Comparison of ENCODE assay signal across 12 cellular contexts in genomic region chr10:58651040-58651439, GRCh38.
A peak's percentile ranks its signal among the peaks of the same experiment; 100 is the strongest.
DNase-seq lines count a peak whose midpoint lies in the region; ATAC-seq and TF ChIP-seq lines count a peak whose summit lies in the region.
"Had no signal": no experiment of that assay in that cellular context is flagged by ENCODE, and none has a peak within 500 bp of the region (broad histone marks: within the 10 kb centered on the region; RNA-seq: fewer than 3 reads in every experiment).

No MANE protein-coding gene starts in this region.

- H3K4me1 ChIP-seq in mammary epithelial cell (ENCODE audit: insufficient read depth, low read length), result peaks cover 30% of the 10 kb centered on the region
- no peaks in the 10 kb centered on the region for H3K4me1 ChIP-seq in cardiac muscle cell (ENCODE audit: low read depth)

- peaks cover 17% of the 10 kb centered on the region for H3K79me2 ChIP-seq in mammary epithelial cell (ENCODE audit: insufficient read depth, low read length)

- H3K27ac ChIP-seq in mammary epithelial cell (ENCODE audit: insufficient read depth, low read depth, low read length) (no peak overlapping the region), cardiac muscle cell (peak overlapping the region; percentile 17)

- H3K4me3 ChIP-seq in mammary epithelial cell (replicated peaks in 1 of 3; ENCODE audit: insufficient read depth in 1 of 3, low read depth in 2 of 3, low read length in 3 of 3), result no peak overlapping the region
- H3K4me3 ChIP-seq in cardiac muscle cell, result no peak overlapping the region
- H3K4me3 ChIP-seq: lung, skin epidermis had no signal

- ATAC-seq in SK-N-SH treated with all-trans-retinoic acid at 6 μM for 48 hours, result peak; percentile 81
- ATAC-seq in HG03460 (IDR thresholded peaks at IDR 0.05; ENCODE audit: unreplicated experiment), result no peak

- BruUV-seq in MCF 10A (replicated peaks; lab: Mats Ljungman, UMichigan) (no TSS peak), mammary epithelial cell (replicated peaks; lab: Mats Ljungman, UMichigan) (no TSS peak)

- 8% methylated on average over 4 of the region's 5 CpGs for WGBS in mammary epithelial cell (ENCODE audit: low coverage, missing lambda C conversion rate)

- no peak overlapping the region for H3K4me2 ChIP-seq in mammary epithelial cell (ENCODE audit: insufficient read depth, low read depth, low read length)

- no peaks in the 10 kb centered on the region for H3K36me3 ChIP-seq in mammary epithelial cell (ENCODE audit: insufficient read depth, low read length)
- no peaks in the 10 kb centered on the region for H3K36me3 ChIP-seq in cardiac muscle cell

- no peaks in the 10 kb centered on the region for H3K9me3 Mint-ChIP-seq in MCF 10A (ENCODE audit: unreplicated experiment)
- no peaks in the 10 kb centered on the region for H3K9me3 Mint-ChIP-seq in type B pancreatic cell
- H3K9me3 Mint-ChIP-seq: activated naive CD4-positive, alpha-beta T cell treated with anti-CD3 and anti-CD28 coated beads for 36 hours had no signal

- in situ Hi-C loops in mammary epithelial cell (cut with MboI; ENCODE audit: low sequenced_read_pairs in 2 of 2), result no loop called here

- DNase-seq in MCF 10A (ENCODE audit: unreplicated experiment) (peak; percentile 66), mammary epithelial cell (no peak), cardiac muscle cell (ENCODE audit: low read depth in 1 of 2, low spot score in 1 of 2) (peak in 1 of 2 donors; percentile 91), type B pancreatic cell (ENCODE audit: extremely low spot score, unreplicated experiment) (no peak), HuH-7 (ENCODE audit: low spot score) (no peak), NCI-H128 (lab: John Stamatoyannopoulos, UW; ENCODE audit: unreplicated experiment) (no peak)
- DNase-seq: ACHN; activated naive CD4-positive, alpha-beta T cell treated with anti-CD3 and anti-CD28 coated beads for 36 hours had no signal

- H3K36me3 Mint-ChIP-seq in MCF 10A (ENCODE audit: insufficient read depth, unreplicated experiment) (peaks cover 8% of the 10 kb centered on the region), type B pancreatic cell (peaks cover 3% of the 10 kb centered on the region)

- no peak for TF ChIP-seq CTCF in MCF 10A (IDR thresholded peaks at IDR 0.05; ENCODE audit: unreplicated experiment)
- TF ChIP-seq CTCF in mammary epithelial cell (conservative IDR thresholded peaks at IDR 0.05 in 1 of 2, IDR thresholded peaks at IDR 0.05 in 1 of 2; ENCODE audit: extremely low read depth in 1 of 2, insufficient read depth in 1 of 2, low read depth in 1 of 2, low read length in 2 of 2), result no peak
- TF ChIP-seq CTCF in cardiac muscle cell (IDR thresholded peaks at IDR 0.05; ENCODE audit: low read depth, low read length), result no peak
- TF ChIP-seq CTCF in type B pancreatic cell (conservative IDR thresholded peaks at IDR 0.05), result no peak

- no peaks in the 10 kb centered on the region for H3K27me3 ChIP-seq in mammary epithelial cell (ENCODE audit: insufficient read depth, low read length)
- no peaks in the 10 kb centered on the region for H3K27me3 ChIP-seq in cardiac muscle cell

- POLR2A ChIA-PET in MCF 10A (lab: Yijun Ruan, JAX), result interaction anchor here (0.6 to 2.9 kb wide), 6 partner anchors 9 to 123 kb away, joined by 3 to 15 read pairs (median 4); no protein-coding TSS in a partner anchor

- no peaks in the 10 kb centered on the region for H4K20me1 ChIP-seq in mammary epithelial cell (ENCODE audit: insufficient read depth, low read length)

- H2AFZ ChIP-seq in mammary epithelial cell (ENCODE audit: low read depth, low read length), result no peak overlapping the region

- intact Hi-C loops in MCF 10A (cut with micrococcal nuclease), result no loop called here
- intact Hi-C loops in mammary epithelial cell (cut with micrococcal nuclease), result no loop called here

- H3K9ac ChIP-seq in mammary epithelial cell (ENCODE audit: insufficient read depth, low read length), result no peak overlapping the region

- H3K4me3 Mint-ChIP-seq in MCF 10A (ENCODE audit: unreplicated experiment) (no peak overlapping the region), type B pancreatic cell (peak overlapping the region; percentile 17)
- H3K4me3 Mint-ChIP-seq: activated naive CD4-positive, alpha-beta T cell treated with anti-CD3 and anti-CD28 coated beads for 36 hours had no signal

- CTCF ChIA-PET in MCF 10A (lab: Yijun Ruan, JAX), result interaction anchor here (0.6 to 1.7 kb wide), 2 partner anchors 9 to 1470 kb away, joined by 5 to 10 read pairs; no protein-coding TSS in a partner anchor
- CTCF ChIA-PET in mammary epithelial cell (lab: Charles Lee; ENCODE audit: low non-redundant PET), result no interaction called here

- H3K27ac Mint-ChIP-seq in MCF 10A (ENCODE audit: low read depth, unreplicated experiment), result peak overlapping the region; percentile 16
- no peak overlapping the region for H3K27ac Mint-ChIP-seq in type B pancreatic cell
- H3K27ac Mint-ChIP-seq: activated naive CD4-positive, alpha-beta T cell treated with anti-CD3 and anti-CD28 coated beads for 36 hours had no signal

- H3K27me3 Mint-ChIP-seq in MCF 10A (ENCODE audit: insufficient read depth, unreplicated experiment), result no peaks in the 10 kb centered on the region
- no peaks in the 10 kb centered on the region for H3K27me3 Mint-ChIP-seq in type B pancreatic cell

- dilution Hi-C loops in mammary epithelial cell (cut with HindIII; ENCODE audit: low sequenced_read_pairs), result no loop called here

- H3K4me1 Mint-ChIP-seq in MCF 10A (ENCODE audit: insufficient read depth, unreplicated experiment) (peaks cover 33% of the 10 kb centered on the region), type B pancreatic cell (ENCODE audit: unreplicated experiment) (peaks cover 12% of the 10 kb centered on the region)

- H3K9me3 ChIP-seq in mammary epithelial cell (replicated peaks; ENCODE audit: insufficient read depth, low read length) (no peaks in the 10 kb centered on the region), cardiac muscle cell (ENCODE audit: low read depth) (no peaks in the 10 kb centered on the region)

TF ChIP-seq in SK-N-SH treated with all-trans-retinoic acid at 6 μM for 48 hours, 23 proteins besides CTCF, POLR2A, EP300 and RAD21 (continues in another document):
- TF ChIP-seq ZNF565 (CRISPR knock-in tag; conservative IDR thresholded peaks at IDR 0.05; ENCODE audit: low read depth) (no peak), ESRRG (CRISPR knock-in tag; IDR thresholded peaks at IDR 0.05) (no peak), ARNTL (CRISPR knock-in tag; IDR thresholded peaks at IDR 0.05; ENCODE audit: borderline replicate concordance, low read depth) (no peak), BACH2 (CRISPR knock-in tag; IDR thresholded peaks at IDR 0.05; ENCODE audit: borderline replicate concordance) (no peak), RARB (CRISPR knock-in tag; IDR thresholded peaks at IDR 0.05) (no peak), TCF4 (CRISPR knock-in tag; IDR thresholded peaks at IDR 0.05; ENCODE audit: borderline replicate concordance) (peak; percentile 72; the same call in 1 of the 2 replicates), ZNF70 (CRISPR knock-in tag; IDR thresholded peaks at IDR 0.05) (no peak), ISL1 (CRISPR knock-in tag; IDR thresholded peaks at IDR 0.05) (peak; percentile 98), OSR1 (CRISPR knock-in tag; IDR thresholded peaks at IDR 0.05) (no peak), ZNF8 (CRISPR knock-in tag; IDR thresholded peaks at IDR 0.05) (no peak), GLIS3 (CRISPR knock-in tag; IDR thresholded peaks at IDR 0.05) (no peak), ZC3H10 (CRISPR knock-in tag; IDR thresholded peaks at IDR 0.05) (no peak)
- TF ChIP-seq, protein P1, sequence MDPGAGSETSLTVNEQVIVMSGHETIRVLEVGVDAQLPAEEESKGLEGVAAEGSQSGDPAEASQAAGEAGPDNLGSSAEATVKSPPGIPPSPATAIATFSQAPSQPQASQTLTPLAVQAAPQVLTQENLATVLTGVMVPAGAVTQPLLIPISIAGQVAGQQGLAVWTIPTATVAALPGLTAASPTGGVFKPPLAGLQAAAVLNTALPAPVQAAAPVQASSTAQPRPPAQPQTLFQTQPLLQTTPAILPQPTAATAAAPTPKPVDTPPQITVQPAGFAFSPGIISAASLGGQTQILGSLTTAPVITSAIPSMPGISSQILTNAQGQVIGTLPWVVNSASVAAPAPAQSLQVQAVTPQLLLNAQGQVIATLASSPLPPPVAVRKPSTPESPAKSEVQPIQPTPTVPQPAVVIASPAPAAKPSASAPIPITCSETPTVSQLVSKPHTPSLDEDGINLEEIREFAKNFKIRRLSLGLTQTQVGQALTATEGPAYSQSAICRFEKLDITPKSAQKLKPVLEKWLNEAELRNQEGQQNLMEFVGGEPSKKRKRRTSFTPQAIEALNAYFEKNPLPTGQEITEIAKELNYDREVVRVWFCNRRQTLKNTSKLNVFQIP (CRISPR knock-in tag; IDR thresholded peaks at IDR 0.05; ENCODE audit: borderline replicate concordance, low read depth), result no peak
- TF ChIP-seq, protein P2, sequence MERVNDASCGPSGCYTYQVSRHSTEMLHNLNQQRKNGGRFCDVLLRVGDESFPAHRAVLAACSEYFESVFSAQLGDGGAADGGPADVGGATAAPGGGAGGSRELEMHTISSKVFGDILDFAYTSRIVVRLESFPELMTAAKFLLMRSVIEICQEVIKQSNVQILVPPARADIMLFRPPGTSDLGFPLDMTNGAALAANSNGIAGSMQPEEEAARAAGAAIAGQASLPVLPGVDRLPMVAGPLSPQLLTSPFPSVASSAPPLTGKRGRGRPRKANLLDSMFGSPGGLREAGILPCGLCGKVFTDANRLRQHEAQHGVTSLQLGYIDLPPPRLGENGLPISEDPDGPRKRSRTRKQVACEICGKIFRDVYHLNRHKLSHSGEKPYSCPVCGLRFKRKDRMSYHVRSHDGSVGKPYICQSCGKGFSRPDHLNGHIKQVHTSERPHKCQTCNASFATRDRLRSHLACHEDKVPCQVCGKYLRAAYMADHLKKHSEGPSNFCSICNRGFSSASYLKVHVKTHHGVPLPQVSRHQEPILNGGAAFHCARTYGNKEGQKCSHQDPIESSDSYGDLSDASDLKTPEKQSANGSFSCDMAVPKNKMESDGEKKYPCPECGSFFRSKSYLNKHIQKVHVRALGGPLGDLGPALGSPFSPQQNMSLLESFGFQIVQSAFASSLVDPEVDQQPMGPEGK (CRISPR knock-in tag; IDR thresholded peaks at IDR 0.05; ENCODE audit: borderline replicate concordance), result 0 out of 2 replicates have a peak, but pooled peaks have one; percentile 43
- TF ChIP-seq, protein P3, sequence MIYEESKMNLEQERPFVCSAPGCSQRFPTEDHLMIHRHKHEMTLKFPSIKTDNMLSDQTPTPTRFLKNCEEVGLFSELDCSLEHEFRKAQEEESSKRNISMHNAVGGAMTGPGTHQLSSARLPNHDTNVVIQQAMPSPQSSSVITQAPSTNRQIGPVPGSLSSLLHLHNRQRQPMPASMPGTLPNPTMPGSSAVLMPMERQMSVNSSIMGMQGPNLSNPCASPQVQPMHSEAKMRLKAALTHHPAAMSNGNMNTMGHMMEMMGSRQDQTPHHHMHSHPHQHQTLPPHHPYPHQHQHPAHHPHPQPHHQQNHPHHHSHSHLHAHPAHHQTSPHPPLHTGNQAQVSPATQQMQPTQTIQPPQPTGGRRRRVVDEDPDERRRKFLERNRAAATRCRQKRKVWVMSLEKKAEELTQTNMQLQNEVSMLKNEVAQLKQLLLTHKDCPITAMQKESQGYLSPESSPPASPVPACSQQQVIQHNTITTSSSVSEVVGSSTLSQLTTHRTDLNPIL (CRISPR knock-in tag; IDR thresholded peaks at IDR 0.05; ENCODE audit: low read depth), result no peak
